Comparison of ENCODE assay signal across 7 cellular contexts in the genomic region with DNA sequence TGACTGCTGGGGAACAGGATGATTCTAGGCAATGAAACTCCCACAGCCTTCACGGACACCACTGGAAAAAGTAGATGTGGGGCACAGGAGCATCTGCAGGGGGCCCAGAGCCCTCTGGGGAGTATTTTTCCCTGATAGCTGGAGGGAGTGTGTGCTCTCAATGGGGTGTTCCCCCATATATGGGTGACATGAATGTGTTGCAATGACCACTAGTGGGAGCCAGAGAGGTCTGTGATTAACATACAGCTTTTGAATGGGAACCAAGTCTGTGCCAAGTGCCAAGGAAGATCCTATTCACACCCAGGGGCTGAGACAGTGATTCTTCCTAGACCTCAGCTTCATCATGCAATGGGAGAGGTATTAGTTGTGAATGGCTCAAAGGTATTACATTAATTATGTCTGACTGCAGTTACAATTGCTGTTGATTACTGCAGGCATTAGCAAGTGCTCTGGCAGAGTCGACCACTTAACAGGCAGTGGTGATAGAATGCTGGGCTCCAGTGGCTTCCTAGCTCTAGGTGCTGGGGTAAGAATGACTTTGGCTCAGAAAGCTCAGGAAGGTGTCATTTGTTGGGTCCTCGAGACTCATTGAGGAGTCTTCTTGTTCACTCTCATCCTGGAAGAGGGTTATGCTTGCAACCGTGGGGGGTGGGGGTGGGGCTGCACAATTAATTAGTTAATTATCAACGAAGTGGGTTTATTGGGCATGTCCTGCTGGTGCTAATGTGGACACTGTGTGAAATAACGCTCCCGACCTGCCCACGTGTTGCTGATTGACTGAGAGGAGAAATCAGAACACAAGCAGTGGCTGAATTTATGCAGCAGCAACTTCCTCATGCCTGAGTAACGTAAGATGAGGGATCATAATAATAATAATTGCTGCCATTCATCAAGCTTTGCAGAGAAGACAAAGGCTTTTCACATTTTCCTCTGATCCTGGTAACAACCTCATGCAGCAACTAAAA.
A peak's percentile ranks its signal among the peaks of the same experiment; 100 is the strongest.
DNase-seq lines count a peak whose midpoint lies in the region; FAIRE-seq and TF ChIP-seq lines count a peak whose summit lies in the region.

No MANE protein-coding gene starts in this region.

- H3K56ac ChIP-seq in H1 (replicated peaks; ENCODE audit: insufficient read length, low read depth, low read length): no peak overlapping the region

- TF ChIP-seq POLR2A in H1 (IDR thresholded peaks at IDR 0.05; ENCODE audit: control extremely low read depth in 1 of 2, low read depth in 2 of 2, low read length in 2 of 2) (no peak), suprapubic skin (IDR thresholded peaks at IDR 0.05) (no peak)

- no peaks in the 10 kb centered on the region for H4K20me1 ChIP-seq in H1 (replicated peaks in 1 of 2; ENCODE audit: control insufficient read depth in 1 of 2, insufficient read depth in 2 of 2, low read length in 2 of 2)

- no peaks in the 10 kb centered on the region for H3K36me3 ChIP-seq in H7 (replicated peaks; ENCODE audit: control insufficient read depth, insufficient read depth, low read length)
- no peaks in the 10 kb centered on the region for H3K36me3 ChIP-seq in H1 (ENCODE audit: control insufficient read depth in 2 of 4, insufficient read depth in 4 of 4, low read length in 3 of 4)
- H3K36me3 ChIP-seq in suprapubic skin: no peaks in the 10 kb centered on the region

- TF ChIP-seq EP300 in H1 (IDR thresholded peaks at IDR 0.05; ENCODE audit: borderline replicate concordance in 1 of 2, low read depth in 2 of 2, low read length in 2 of 2) (no peak), suprapubic skin (IDR thresholded peaks at IDR 0.05) (no peak)

- CTCF ChIA-PET in H1 (lab: Charles Lee; ENCODE audit: partially characterized antibody): interaction anchor here (0.5 to 7.6 kb wide), 58 partner anchors 9 to 1612 kb away, joined by 3 to 71 read pairs (median 4); no protein-coding TSS in a partner anchor

- H2BK20ac ChIP-seq in H1 (ENCODE audit: low read length): no peak overlapping the region

- no peak overlapping the region for H4K91ac ChIP-seq in H1 (replicated peaks; ENCODE audit: insufficient read length, low read length)

- peak; percentile 59 to 70 for TF ChIP-seq RAD21 in H1 (IDR thresholded peaks at IDR 0.05 in 1 of 2, conservative IDR thresholded peaks at IDR 0.05 in 1 of 2; ENCODE audit: low read depth in 2 of 2, low read length in 2 of 2)

- H2BK5ac ChIP-seq in H1 (ENCODE audit: low read depth, low read length): no peak overlapping the region

- H3K18ac ChIP-seq in H1 (ENCODE audit: extremely low read depth, low read length): no peak overlapping the region; the same call in 1 of the 2 replicates

- no peak overlapping the region for H2BK120ac ChIP-seq in H1 (replicated peaks; ENCODE audit: low read depth, low read length)

- H2BK15ac ChIP-seq in H1 (ENCODE audit: low read length): no peak overlapping the region

- H3K23ac ChIP-seq in H1 (ENCODE audit: insufficient read length): no peak overlapping the region

- H3K4me1 ChIP-seq in H1 (replicated peaks in 1 of 4; ENCODE audit: control insufficient read depth in 3 of 4, insufficient read depth in 4 of 4, low read length in 3 of 4): peaks cover 0 to 7% (median under 1%) of the 10 kb centered on the region in 4 experiments; a peak in 2 of 7 replicates
- H3K4me1 ChIP-seq in suprapubic skin: peaks cover 10% of the 10 kb centered on the region

- 84% methylated on average over 9 of the region's 9 CpGs; no CpG with 5 or more reads in 1 of the 2 experiments for WGBS in H1 (ENCODE audit: extremely low coverage in 1 of 2, insufficient coverage in 1 of 2, insufficient read length in 1 of 2, insufficient replicate concordance in 2 of 2, low coverage in 1 of 2, low lambda C conversion rate in 2 of 2, missing lambda C conversion rate in 1 of 2), 2 experiments
- 55% methylated on average over 9 of the region's 9 CpGs for WGBS in suprapubic skin

- DNase-seq in ELR (ENCODE audit: low read depth): peak; percentile 78
- peak; percentile 72 for DNase-seq in H7
- DNase-seq in NCI-H1105 treated with DMSO at 0.1 percent for 48 hours (lab: John Stamatoyannopoulos, UW): peak; percentile 39
- DNase-seq in H1 (ENCODE audit: low read depth in 1 of 2, low spot score in 2 of 2): peak in 1 of 2 experiments; percentile 64
- peak; percentile 22 for DNase-seq in mesenteric fat pad (ENCODE audit: low spot score)
- DNase-seq in suprapubic skin (ENCODE audit: low spot score in 2 of 2): no peak

- H3K4ac ChIP-seq in H1 (replicated peaks; ENCODE audit: insufficient read length, low read depth, low read length): no peak overlapping the region

- POLR2A ChIA-PET in H1 (lab: Charles Lee; ENCODE audit: partially characterized antibody): interaction anchor here (0.6 kb wide), 1 partner anchor 279 kb away, joined by 3 read pairs; no protein-coding TSS in a partner anchor

- no peak overlapping the region for H2AK5ac ChIP-seq in H1 (ENCODE audit: low read depth, low read length)

- H3K23me2 ChIP-seq in H1 (ENCODE audit: low read depth, low read length): no peaks in the 10 kb centered on the region

- H4K5ac ChIP-seq in H1 (ENCODE audit: insufficient read length, low read depth, low read length): no peak overlapping the region

- no peak overlapping the region for H2BK12ac ChIP-seq in H1 (ENCODE audit: low read depth, low read length)

- no peaks in the 10 kb centered on the region for H3K79me1 ChIP-seq in H1 (ENCODE audit: low read depth, low read length)

- no peak overlapping the region for H2AFZ ChIP-seq in H1 (ENCODE audit: low read length)

- H3K27me3 ChIP-seq in H7 (ENCODE audit: control insufficient read depth, insufficient read depth, low read length) (no peaks in the 10 kb centered on the region), H1 (replicated peaks in 1 of 4; ENCODE audit: control insufficient read depth in 3 of 4, extremely low read depth in 1 of 4, insufficient read depth in 3 of 4, low read length in 3 of 4) (no peaks in the 10 kb centered on the region), suprapubic skin (peaks cover 5% of the 10 kb centered on the region)

- no peaks in the 10 kb centered on the region for H3K9me3 ChIP-seq in H1 (ENCODE audit: insufficient read depth in 2 of 2, low read depth in 1 of 2, low read length in 1 of 2)
- no peaks in the 10 kb centered on the region for H3K9me3 ChIP-seq in suprapubic skin

- peak; percentile 94 for FAIRE-seq in H1 (lab: Jason Lieb, UNC)

- TF ChIP-seq CTCF in VCaP (conservative IDR thresholded peaks at IDR 0.05): peak; percentile 76
- TF ChIP-seq CTCF in H1 (IDR thresholded peaks at IDR 0.05; ENCODE audit: control extremely low read depth in 1 of 3, insufficient read depth in 1 of 3, low read depth in 1 of 3, low read length in 3 of 3): peak; percentile 43 to 85 (median 67)
- TF ChIP-seq CTCF in suprapubic skin (IDR thresholded peaks at IDR 0.05): peak; percentile 21 to 74

- no peak overlapping the region for H4K8ac ChIP-seq in H1 (ENCODE audit: extremely low read depth, insufficient read depth, low read length)

- no peak overlapping the region for H3K14ac ChIP-seq in H1 (ENCODE audit: insufficient read length)

- no peak overlapping the region for H3K4me3 ChIP-seq in H7 (ENCODE audit: insufficient read depth, low read depth, low read length)
- H3K4me3 ChIP-seq in H1 (ENCODE audit: extremely low read depth in 1 of 4, insufficient read depth in 2 of 4, low read depth in 3 of 4, low read length in 4 of 4): no peak overlapping the region
- no peak overlapping the region for H3K4me3 ChIP-seq in suprapubic skin

- H3K9ac ChIP-seq in H1 (replicated peaks in 1 of 4; ENCODE audit: extremely low read depth in 1 of 4, low read depth in 3 of 4, low read length in 3 of 4): no peak overlapping the region

- H3K4me2 ChIP-seq in H1 (ENCODE audit: insufficient read depth in 1 of 2, low read depth in 2 of 2, low read length in 2 of 2): no peak overlapping the region

- no peaks in the 10 kb centered on the region for H3K79me2 ChIP-seq in H1 (ENCODE audit: control insufficient read depth in 1 of 2, insufficient read depth in 2 of 2, low read length in 2 of 2)

- H3K27ac ChIP-seq in VCaP: no peak overlapping the region
- H3K27ac ChIP-seq in H1 (ENCODE audit: low read depth, low read length): no peak overlapping the region
- no peak overlapping the region for H3K27ac ChIP-seq in suprapubic skin

TF ChIP-seq in H1, 55 proteins besides CTCF, POLR2A, EP300 and RAD21:
- TF ChIP-seq HDAC2 (IDR thresholded peaks at IDR 0.05; ENCODE audit: borderline replicate concordance in 1 of 2, low read depth in 2 of 2, low read length in 2 of 2) (no peak), CEBPB (IDR thresholded peaks at IDR 0.05; ENCODE audit: low read depth, low read length) (0 out of 2 replicates have a peak, but pooled peaks have one; percentile 39), YY1 (IDR thresholded peaks at IDR 0.05; ENCODE audit: low read depth, low read length) (peak; percentile 34; the same call in 1 of the 2 replicates), SRF (IDR thresholded peaks at IDR 0.05; ENCODE audit: low read depth, low read length) (peak; percentile 88)

Comparison
In these comparisons a context has a peak if more than half of its experiments do, and no peak if none do; other contexts are left out.
1. DNase-seq: peak in ELR (single experiment), H7 (single experiment), NCI-H1105 treated with DMSO at 0.1 percent for 48 hours (single experiment) and mesenteric fat pad (single experiment); none in suprapubic skin (0 of 2).
2. Peak in every context shown above with its lines, with median percentiles within 50 percentile points of each other: CTCF ChIP-seq.